17 cellular contexts compared by ENCODE assay signal in the genomic region with DNA sequence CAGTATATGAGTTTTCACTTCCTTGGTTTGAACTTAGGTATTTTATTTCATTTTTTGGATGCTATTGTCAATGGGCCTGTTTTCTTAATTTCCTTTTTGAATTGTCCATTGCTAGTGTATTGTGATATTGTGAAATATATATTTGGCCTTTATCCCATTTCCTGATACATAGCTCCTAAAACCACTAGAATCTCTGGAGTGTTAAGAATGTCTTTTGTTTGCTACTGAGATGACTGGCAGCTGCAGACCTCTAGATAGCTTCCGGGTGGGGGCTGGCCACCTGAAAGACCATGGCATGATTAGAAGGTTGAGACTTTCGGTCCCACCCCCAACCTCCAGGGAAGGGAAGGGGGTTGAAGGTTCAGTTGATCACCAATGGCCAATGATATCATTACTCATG.
A peak's percentile ranks its signal among the peaks of the same experiment; 100 is the strongest.
DNase-seq lines count a peak whose midpoint lies in the region; ATAC-seq, FAIRE-seq and TF ChIP-seq lines count a peak whose summit lies in the region.
"Had no signal": no experiment of that assay in that cellular context is flagged by ENCODE, and none has a peak within 500 bp of the region (broad histone marks: within the 10 kb centered on the region; RNA-seq: fewer than 3 reads in every experiment).

No MANE protein-coding gene starts in this region.

- no peak overlapping the region for H3K27ac ChIP-seq in H1 (ENCODE audit: low read depth, low read length)
- H3K27ac ChIP-seq in lower lobe of right lung, result no peak overlapping the region
- H3K27ac ChIP-seq in gastroesophageal sphincter, result no peak overlapping the region
- H3K27ac ChIP-seq: esophagus muscularis mucosa had no signal

- H3K56ac ChIP-seq in H1 (replicated peaks; ENCODE audit: insufficient read length, low read depth, low read length), result no peak overlapping the region

- H3K4me1 ChIP-seq in H1 (replicated peaks in 1 of 4; ENCODE audit: control insufficient read depth in 3 of 4, insufficient read depth in 4 of 4, low read length in 3 of 4) (peaks cover under 1 to 8% (median 6%) of the 10 kb centered on the region in 4 experiments; a peak in 5 of 7 replicates), lower lobe of right lung (peaks cover 25% of the 10 kb centered on the region), gastroesophageal sphincter (peaks cover 0 to 10% (median 0%) of the 10 kb centered on the region in 3 donors)

- no peak overlapping the region for H4K5ac ChIP-seq in H1 (ENCODE audit: insufficient read length, low read depth, low read length)

- TF ChIP-seq POLR2A in H1 (IDR thresholded peaks at IDR 0.05; ENCODE audit: control extremely low read depth in 1 of 2, low read depth in 2 of 2, low read length in 2 of 2), result no peak
- no peak for TF ChIP-seq POLR2A in GM18505 (IDR thresholded peaks at IDR 0.05; ENCODE audit: borderline replicate concordance, extremely low read depth, insufficient read depth, insufficient read length)
- no peak for TF ChIP-seq POLR2A in gastroesophageal sphincter (IDR thresholded peaks at IDR 0.05)

- H2AFZ ChIP-seq in H1 (ENCODE audit: low read length), result no peak overlapping the region

- no peak for TF ChIP-seq EP300 in H1 (IDR thresholded peaks at IDR 0.05; ENCODE audit: borderline replicate concordance in 1 of 2, low read depth in 2 of 2, low read length in 2 of 2)
- TF ChIP-seq EP300 in gastroesophageal sphincter (IDR thresholded peaks at IDR 0.05), result no peak

- H2BK15ac ChIP-seq in H1 (ENCODE audit: low read length), result no peak overlapping the region

- no peaks in the 10 kb centered on the region for H3K4me1 Mint-ChIP-seq in stimulated activated effector memory CD8-positive, alpha-beta T cell treated with anti-CD3 and anti-CD28 coated beads, Interleukin-12 subunit alpha, Interleukin-12 subunit beta, amount 100 ng/mL, for 72 hours
- H3K4me1 Mint-ChIP-seq: activated naive CD8-positive, alpha-beta T cell treated with anti-CD3 and anti-CD28 coated beads, Interleukin-2, amount 10 ng/mL, durations not matched to agents 7 days and 5 days; mesothelial cell of epicardium had no signal

- H3K4me3 ChIP-seq in AG10803 (ENCODE audit: low read length) (no peak overlapping the region), H1 (ENCODE audit: extremely low read depth in 1 of 4, insufficient read depth in 2 of 4, low read depth in 3 of 4, low read length in 4 of 4) (no peak overlapping the region), lower lobe of right lung (no peak overlapping the region), gastroesophageal sphincter (no peak overlapping the region)
- H3K4me3 ChIP-seq: esophagus muscularis mucosa, smooth muscle cell had no signal

- peaks cover 0 to 7% (median 0%) of the 10 kb centered on the region in 4 experiments; a peak in 1 of 8 replicates for H3K36me3 ChIP-seq in H1 (ENCODE audit: control insufficient read depth in 2 of 4, insufficient read depth in 4 of 4, low read length in 3 of 4)
- no peaks in the 10 kb centered on the region for H3K36me3 ChIP-seq in lower lobe of right lung
- H3K36me3 ChIP-seq in gastroesophageal sphincter, result no peaks in the 10 kb centered on the region
- H3K36me3 ChIP-seq: esophagus muscularis mucosa had no signal

- POLR2A ChIA-PET in H1 (lab: Charles Lee; ENCODE audit: partially characterized antibody), result interaction anchor here (0.7 to 1.2 kb wide), 2 partner anchors 79 to 724 kb away, joined by 3 read pairs; no protein-coding TSS in a partner anchor

- H4K20me1 ChIP-seq in H1 (replicated peaks in 1 of 2; ENCODE audit: control insufficient read depth in 1 of 2, insufficient read depth in 2 of 2, low read length in 2 of 2), result no peaks in the 10 kb centered on the region

- H2BK5ac ChIP-seq in H1 (ENCODE audit: low read depth, low read length), result peak overlapping the region; percentile 73; the same call in 1 of the 2 replicates

- peak overlapping the region; percentile 94; the same call in 1 of the 2 replicates for H2BK12ac ChIP-seq in H1 (ENCODE audit: low read depth, low read length)

- H3K27ac Mint-ChIP-seq in stimulated activated effector memory CD8-positive, alpha-beta T cell treated with anti-CD3 and anti-CD28 coated beads, Interleukin-12 subunit alpha, Interleukin-12 subunit beta, amount 100 ng/mL, for 72 hours, result no peak overlapping the region
- H3K27ac Mint-ChIP-seq: activated naive CD8-positive, alpha-beta T cell treated with anti-CD3 and anti-CD28 coated beads, Interleukin-2, amount 10 ng/mL, durations not matched to agents 7 days and 5 days; activated T-cell treated with anti-CD3 and anti-CD28 coated beads, Interleukin-2, amount 50 U/mL, for 24 hours; mesothelial cell of epicardium; stimulated activated naive CD8-positive, alpha-beta T cell treated with anti-CD3 and anti-CD28 coated beads, Interleukin-15, amount 100 ng/mL, for 72 hours had no signal

- no peak overlapping the region for H3K14ac ChIP-seq in H1 (ENCODE audit: insufficient read length)

- no peak overlapping the region for H4K8ac ChIP-seq in H1 (ENCODE audit: extremely low read depth, insufficient read depth, low read length)

- peak overlapping the region; percentile 76 for H2BK120ac ChIP-seq in H1 (replicated peaks; ENCODE audit: low read depth, low read length)

- no peak for TF ChIP-seq RAD21 in H1 (IDR thresholded peaks at IDR 0.05 in 1 of 2, conservative IDR thresholded peaks at IDR 0.05 in 1 of 2; ENCODE audit: low read depth in 2 of 2, low read length in 2 of 2)

- H3K23ac ChIP-seq in H1 (ENCODE audit: insufficient read length), result no peak overlapping the region

- peak overlapping the region; percentile 66 for H3K4ac ChIP-seq in H1 (replicated peaks; ENCODE audit: insufficient read length, low read depth, low read length)

- TF ChIP-seq CTCF in AG10803 (conservative IDR thresholded peaks at IDR 0.05; ENCODE audit: low read length) (no peak), H1 (IDR thresholded peaks at IDR 0.05; ENCODE audit: control extremely low read depth in 1 of 3, insufficient read depth in 1 of 3, low read depth in 1 of 3, low read length in 3 of 3) (no peak), lower lobe of right lung (IDR thresholded peaks at IDR 0.05) (no peak), gastroesophageal sphincter (IDR thresholded peaks at IDR 0.05) (no peak)

- no peaks in the 10 kb centered on the region for H3K23me2 ChIP-seq in H1 (ENCODE audit: low read depth, low read length)

- H3K79me1 ChIP-seq in H1 (ENCODE audit: low read depth, low read length), result no peaks in the 10 kb centered on the region

- no peak overlapping the region for H3K4me3 Mint-ChIP-seq in stimulated activated effector memory CD8-positive, alpha-beta T cell treated with anti-CD3 and anti-CD28 coated beads, Interleukin-12 subunit alpha, Interleukin-12 subunit beta, amount 100 ng/mL, for 72 hours
- H3K4me3 Mint-ChIP-seq: activated naive CD8-positive, alpha-beta T cell treated with anti-CD3 and anti-CD28 coated beads, Interleukin-2, amount 10 ng/mL, durations not matched to agents 7 days and 5 days; activated T-cell treated with anti-CD3 and anti-CD28 coated beads, Interleukin-2, amount 50 U/mL, for 24 hours; mesothelial cell of epicardium; stimulated activated naive CD8-positive, alpha-beta T cell treated with anti-CD3 and anti-CD28 coated beads, Interleukin-15, amount 100 ng/mL, for 72 hours had no signal

- H3K9me3 Mint-ChIP-seq in stimulated activated effector memory CD8-positive, alpha-beta T cell treated with anti-CD3 and anti-CD28 coated beads, Interleukin-12 subunit alpha, Interleukin-12 subunit beta, amount 100 ng/mL, for 72 hours, result no peaks in the 10 kb centered on the region
- H3K9me3 Mint-ChIP-seq: activated naive CD8-positive, alpha-beta T cell treated with anti-CD3 and anti-CD28 coated beads, Interleukin-2, amount 10 ng/mL, durations not matched to agents 7 days and 5 days; activated T-cell treated with anti-CD3 and anti-CD28 coated beads, Interleukin-2, amount 50 U/mL, for 24 hours; mesothelial cell of epicardium; stimulated activated naive CD8-positive, alpha-beta T cell treated with anti-CD3 and anti-CD28 coated beads, Interleukin-15, amount 100 ng/mL, for 72 hours had no signal

- intact Hi-C loops in lower lobe of right lung (cut with DNase I), result no loop called here

- DNase-seq in AG10803 (ENCODE audit: low read depth) (peak; percentile 86), NCI-H2029 treated with DMSO at 0.1 percent for 48 hours (lab: John Stamatoyannopoulos, UW) (peak; percentile 74), H1 (ENCODE audit: low read depth in 1 of 2, low spot score in 2 of 2) (no peak), lower lobe of right lung (no peak), DMS79 (lab: John Stamatoyannopoulos, UW) (no peak)
- DNase-seq in stimulated activated effector memory CD8-positive, alpha-beta T cell treated with anti-CD3 and anti-CD28 coated beads, Interleukin-12 subunit alpha, Interleukin-12 subunit beta, amount 100 ng/mL, for 72 hours (ENCODE audit: low spot score in 2 of 2), result no peak
- DNase-seq: activated CD4-positive, alpha-beta T cell treated with anti-CD3 and anti-CD28 coated beads, Interleukin-2, amount 50 U/mL, for 1 hour; activated naive CD8-positive, alpha-beta T cell treated with anti-CD3 and anti-CD28 coated beads, Interleukin-2, amount 10 ng/mL, durations not matched to agents 7 days and 5 days; activated T-cell treated with anti-CD3 and anti-CD28 coated beads, Interleukin-2, amount 50 U/mL, for 24 hours; AML-193; nucleus accumbens; stimulated activated naive CD8-positive, alpha-beta T cell treated with anti-CD3 and anti-CD28 coated beads, Interleukin-15, amount 100 ng/mL, for 72 hours had no signal

- peak overlapping the region; percentile 46 for H4K91ac ChIP-seq in H1 (replicated peaks; ENCODE audit: insufficient read length, low read length)

- WGBS in H1 (ENCODE audit: extremely low coverage in 1 of 2, insufficient coverage in 1 of 2, insufficient read length in 1 of 2, insufficient replicate concordance in 2 of 2, low coverage in 1 of 2, low lambda C conversion rate in 2 of 2, missing lambda C conversion rate in 1 of 2), 2 experiments, result 100% methylated on average over 2 of the region's 2 CpGs; no CpG with 5 or more reads in 1 of the 2 experiments
- WGBS in gastroesophageal sphincter (ENCODE audit: low coverage in 1 of 2), 2 donors, result 47% methylated on average over 2 of the region's 2 CpGs; no CpG with 5 or more reads in 1 of the 2 donors

- H3K18ac ChIP-seq in H1 (ENCODE audit: extremely low read depth, low read length), result 0 out of 2 replicates have a peak overlapping the region, but pooled peaks have one; percentile 49

- CTCF ChIA-PET in H1 (lab: Charles Lee; ENCODE audit: partially characterized antibody), result no interaction called here

- peaks cover 9 to 15% of the 10 kb centered on the region in 2 experiments for H3K9me3 ChIP-seq in H1 (ENCODE audit: insufficient read depth in 2 of 2, low read depth in 1 of 2, low read length in 1 of 2)
- H3K9me3 ChIP-seq in lower lobe of right lung, result no peaks in the 10 kb centered on the region
- no peaks in the 10 kb centered on the region for H3K9me3 ChIP-seq in gastroesophageal sphincter
- H3K9me3 ChIP-seq: esophagus muscularis mucosa had no signal

- no peak overlapping the region for H3K4me2 ChIP-seq in H1 (ENCODE audit: insufficient read depth in 1 of 2, low read depth in 2 of 2, low read length in 2 of 2)
- H3K4me2 ChIP-seq: smooth muscle cell had no signal

- no peaks in the 10 kb centered on the region for H3K79me2 ChIP-seq in H1 (ENCODE audit: control insufficient read depth in 1 of 2, insufficient read depth in 2 of 2, low read length in 2 of 2)

- H3K27me3 ChIP-seq in H1 (replicated peaks in 1 of 4; ENCODE audit: control insufficient read depth in 3 of 4, extremely low read depth in 1 of 4, insufficient read depth in 3 of 4, low read length in 3 of 4) (no peaks in the 10 kb centered on the region; a peak in 2 of 7 replicates), lower lobe of right lung (ENCODE audit: low read depth) (peaks cover 7% of the 10 kb centered on the region), gastroesophageal sphincter (peaks cover 24% of the 10 kb centered on the region)

- ATAC-seq in lower lobe of right lung (peak; percentile 65 to 67), GM18505 (IDR thresholded peaks at IDR 0.05; ENCODE audit: unreplicated experiment) (no peak), gastroesophageal sphincter (no peak)
- no peak for ATAC-seq in stimulated activated effector memory CD8-positive, alpha-beta T cell treated with anti-CD3 and anti-CD28 coated beads, Interleukin-12 subunit alpha, Interleukin-12 subunit beta, amount 100 ng/mL, for 72 hours
- ATAC-seq: stimulated activated naive CD8-positive, alpha-beta T cell treated with anti-CD3 and anti-CD28 coated beads, Interleukin-15, amount 100 ng/mL, for 72 hours had no signal

- H2AK5ac ChIP-seq in H1 (ENCODE audit: low read depth, low read length), result 0 out of 2 replicates have a peak overlapping the region, but pooled peaks have one; percentile 20

- no peaks in the 10 kb centered on the region for H3K36me3 Mint-ChIP-seq in stimulated activated effector memory CD8-positive, alpha-beta T cell treated with anti-CD3 and anti-CD28 coated beads, Interleukin-12 subunit alpha, Interleukin-12 subunit beta, amount 100 ng/mL, for 72 hours
- H3K36me3 Mint-ChIP-seq: activated naive CD8-positive, alpha-beta T cell treated with anti-CD3 and anti-CD28 coated beads, Interleukin-2, amount 10 ng/mL, durations not matched to agents 7 days and 5 days; mesothelial cell of epicardium had no signal

- no peak for FAIRE-seq in H1 (lab: Jason Lieb, UNC)

- H2BK20ac ChIP-seq in H1 (ENCODE audit: low read length), result peak overlapping the region; percentile 64; the same call in 1 of the 2 replicates

- H3K9ac ChIP-seq in H1 (replicated peaks in 1 of 4; ENCODE audit: extremely low read depth in 1 of 4, low read depth in 3 of 4, low read length in 3 of 4), result no peak overlapping the region

Comparison
In these comparisons a context has a peak if more than half of its experiments do, and no peak if none do; other contexts are left out.
1. DNase-seq: peak in AG10803 (single experiment) and NCI-H2029 treated with DMSO at 0.1 percent for 48 hours (single experiment); none in H1 (0 of 2), lower lobe of right lung (single experiment), stimulated activated effector memory CD8-positive, alpha-beta T cell treated with anti-CD3 and anti-CD28 coated beads, Interleukin-12 subunit alpha, Interleukin-12 subunit beta, amount 100 ng/mL, for 72 hours (0 of 2) and DMS79 (single experiment).
2. ATAC-seq: peak in lower lobe of right lung (2 of 2); none in GM18505 (single experiment), gastroesophageal sphincter (single experiment) and stimulated activated effector memory CD8-positive, alpha-beta T cell treated with anti-CD3 and anti-CD28 coated beads, Interleukin-12 subunit alpha, Interleukin-12 subunit beta, amount 100 ng/mL, for 72 hours (single experiment).